ENCODE assay signal across 15 cellular contexts in the genomic region with DNA sequence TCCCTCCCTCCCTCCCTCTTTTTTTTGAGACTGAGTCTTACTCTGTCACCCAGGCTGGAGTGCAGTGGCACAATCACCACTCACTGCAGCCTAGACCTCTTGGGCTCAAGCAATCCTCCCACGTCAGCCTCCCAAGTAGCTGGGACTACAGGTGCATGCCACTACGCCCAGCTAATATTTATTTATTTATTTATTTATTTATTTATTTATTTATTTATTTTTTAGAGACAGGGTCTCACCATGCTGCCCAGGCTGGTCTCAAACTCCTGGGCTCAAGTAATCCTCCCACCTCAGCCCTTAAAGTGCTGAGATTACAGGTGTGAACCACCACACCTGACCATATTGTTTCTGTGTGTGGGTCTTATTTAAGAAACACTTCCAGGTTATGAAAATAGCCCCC. TPM values are rescaled to one million over a fixed set of nuclear protein-coding genes. Genes with fewer than 3 reads are reported as not detected.
"Had no signal": no experiment of that assay in that cellular context is flagged by ENCODE, and none has a peak within 500 bp of the region (broad histone marks: within the 10 kb centered on the region; RNA-seq: fewer than 3 reads in every experiment).

No MANE protein-coding gene starts in this region.

RNA-seq across cellular contexts. Expression of a gene that starts 11.1 kb away (rescaled TPM):
- total RNA-seq: activated B cell treated with CpG ODN at 0.5 μM for 24 hours; activated CD4-positive, alpha-beta memory T cell treated with anti-CD3 and anti-CD28 coated beads for 36 hours; activated CD4-positive, alpha-beta memory T cell treated with anti-CD3 and anti-CD28 coated beads, Interleukin-2, amount 10 ng/mL, durations not matched to agents 7 days and 5 days; activated CD4-positive, alpha-beta T cell treated with anti-CD3 and anti-CD28 coated beads for 36 hours; activated CD4-positive, alpha-beta T cell treated with anti-CD3 and anti-CD28 coated beads, Interleukin-2, amount 10 ng/mL, durations not matched to agents 24 days and 14 days; activated CD4-positive, alpha-beta T cell treated with anti-CD3 and anti-CD28 coated beads, Interleukin-2, amount 10 ng/mL, durations not matched to agents 7 days and 5 days; activated CD8-positive, alpha-beta memory T cell treated with anti-CD3 and anti-CD28 coated beads for 36 hours; activated CD8-positive, alpha-beta memory T cell treated with anti-CD3 and anti-CD28 coated beads, Interleukin-2, amount 10 ng/mL, durations not matched to agents 7 days and 5 days; activated CD8-positive, alpha-beta T cell treated with anti-CD3 and anti-CD28 coated beads for 36 hours; activated CD8-positive, alpha-beta T cell treated with anti-CD3 and anti-CD28 coated beads, Interleukin-2, amount 10 ng/mL, durations not matched to agents 7 days and 5 days; T-cell; T-helper 1 cell treated with Interleukin-12 subunit alpha and Interleukin-12 subunit beta and Interleukin-4 antibody, amounts not matched to agents 30 ng/mL and 1 ng/mL, for 36 hours; T-helper 17 cell; T-helper 2 cell treated with Interferon-gamma antibody and Interleukin-4, amounts not matched to agents 100 ng/mL and 5 ng/mL, for 36 hours; WTC11 had no signal

RNA-seq across cellular contexts. Expression of a gene that starts 23.9 kb away (rescaled TPM):
- total RNA-seq: activated CD4-positive, alpha-beta memory T cell treated with anti-CD3 and anti-CD28 coated beads for 36 hours; activated CD4-positive, alpha-beta memory T cell treated with anti-CD3 and anti-CD28 coated beads, Interleukin-2, amount 10 ng/mL, durations not matched to agents 7 days and 5 days; activated CD4-positive, alpha-beta T cell treated with anti-CD3 and anti-CD28 coated beads for 36 hours; activated CD4-positive, alpha-beta T cell treated with anti-CD3 and anti-CD28 coated beads, Interleukin-2, amount 10 ng/mL, durations not matched to agents 24 days and 14 days; activated CD4-positive, alpha-beta T cell treated with anti-CD3 and anti-CD28 coated beads, Interleukin-2, amount 10 ng/mL, durations not matched to agents 7 days and 5 days; activated CD8-positive, alpha-beta memory T cell treated with anti-CD3 and anti-CD28 coated beads for 36 hours; activated CD8-positive, alpha-beta T cell treated with anti-CD3 and anti-CD28 coated beads for 36 hours; T-helper 1 cell treated with Interleukin-12 subunit alpha and Interleukin-12 subunit beta and Interleukin-4 antibody, amounts not matched to agents 30 ng/mL and 1 ng/mL, for 36 hours; T-helper 17 cell; WTC11 had no signal

RNA-seq across cellular contexts. Expression of a gene that starts 25.6 kb away (rescaled TPM):
- total RNA-seq: activated CD8-positive, alpha-beta T cell treated with anti-CD3 and anti-CD28 coated beads for 36 hours had no signal
